In the genomic region with DNA sequence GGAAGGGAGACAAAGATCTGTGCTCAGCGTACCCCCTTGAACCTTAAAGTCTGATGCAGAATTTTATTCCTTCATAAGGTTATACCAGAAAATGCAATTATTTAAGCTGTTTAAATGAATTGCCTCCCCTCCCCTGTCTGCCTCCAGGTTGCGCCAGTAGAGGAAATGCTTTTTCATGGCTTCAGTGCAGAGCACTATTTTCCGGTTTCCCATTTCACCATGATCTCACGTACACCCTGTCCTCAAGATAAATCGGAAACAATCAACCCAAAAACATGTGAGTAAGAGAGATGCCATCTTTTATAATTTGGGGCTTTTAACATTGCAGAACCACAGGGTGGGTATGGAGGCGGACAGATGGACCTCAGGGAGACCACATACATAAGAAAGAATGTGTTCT, we compare ENCODE assay signal across 9 cellular contexts.
"Had no signal": no experiment of that assay in that cellular context is flagged by ENCODE, and none has a peak within 500 bp of the region (broad histone marks: within the 10 kb centered on the region; RNA-seq: fewer than 3 reads in every experiment).

No MANE protein-coding gene starts in this region.

- H3K27ac ChIP-seq: GM23248 had no signal

- H3K27ac Mint-ChIP-seq: GM23338, HFFc6 had no signal

- H3K4me3 Mint-ChIP-seq: GM23338, H9, HFFc6 had no signal

- H3K9me3 Mint-ChIP-seq: GM23338, H9, HFFc6 had no signal

- H3K36me3 ChIP-seq: HAP-1 had no signal

- H3K9me3 ChIP-seq: HAP-1 had no signal

- H3K4me1 ChIP-seq: HAP-1 had no signal

- ATAC-seq: GM23338, HCT116 had no signal

- H3K4me3 ChIP-seq: GM23248, GM23338, HAP-1 had no signal

- DNase-seq: GM23248, GOT3, H7, H9, HCEC 1CT, HFFc6 had no signal
